ENCODE assay signal across 1 cellular context in genomic region chr12:49539406-49540228, GRCh38.
TF ChIP-seq lines count a peak whose summit lies in the region.

No MANE protein-coding gene starts in this region.

TF ChIP-seq in WTC11, 78 proteins besides CTCF, POLR2A, EP300 and RAD21 (continued from another document):
- TF ChIP-seq, protein P1, sequence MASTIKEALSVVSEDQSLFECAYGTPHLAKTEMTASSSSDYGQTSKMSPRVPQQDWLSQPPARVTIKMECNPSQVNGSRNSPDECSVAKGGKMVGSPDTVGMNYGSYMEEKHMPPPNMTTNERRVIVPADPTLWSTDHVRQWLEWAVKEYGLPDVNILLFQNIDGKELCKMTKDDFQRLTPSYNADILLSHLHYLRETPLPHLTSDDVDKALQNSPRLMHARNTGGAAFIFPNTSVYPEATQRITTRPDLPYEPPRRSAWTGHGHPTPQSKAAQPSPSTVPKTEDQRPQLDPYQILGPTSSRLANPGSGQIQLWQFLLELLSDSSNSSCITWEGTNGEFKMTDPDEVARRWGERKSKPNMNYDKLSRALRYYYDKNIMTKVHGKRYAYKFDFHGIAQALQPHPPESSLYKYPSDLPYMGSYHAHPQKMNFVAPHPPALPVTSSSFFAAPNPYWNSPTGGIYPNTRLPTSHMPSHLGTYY (CRISPR knock-in tag; IDR thresholded peaks at IDR 0.05) = no peak
- TF ChIP-seq ZNF263 (CRISPR knock-in tag; IDR thresholded peaks at IDR 0.05; ENCODE audit: low read depth) (no peak), NR1H2 (CRISPR knock-in tag; IDR thresholded peaks at IDR 0.05) (no peak), TP53 (CRISPR knock-in tag; IDR thresholded peaks at IDR 0.05) (no peak), ZNF138 (CRISPR knock-in tag; conservative IDR thresholded peaks at IDR 0.05) (no peak), ZNF532 (CRISPR knock-in tag; IDR thresholded peaks at IDR 0.05; ENCODE audit: borderline replicate concordance) (no peak), ZBTB43 (CRISPR knock-in tag; IDR thresholded peaks at IDR 0.05) (no peak), E2F5 (CRISPR knock-in tag; IDR thresholded peaks at IDR 0.05) (no peak), IRF1 (CRISPR knock-in tag; IDR thresholded peaks at IDR 0.05) (no peak), EMX1 (CRISPR knock-in tag; IDR thresholded peaks at IDR 0.05) (no peak)
TF ChIP-seq in WTC11: peak in this region for 0.
